ENCODE assay signal across 20 cellular contexts in genomic region chr9:73243078-73243477, GRCh38.
DNase-seq lines count a peak whose midpoint lies in the region; ATAC-seq and TF ChIP-seq lines count a peak whose summit lies in the region.
"Had no signal": no experiment of that assay in that cellular context is flagged by ENCODE, and none has a peak within 500 bp of the region (broad histone marks: within the 10 kb centered on the region; RNA-seq: fewer than 3 reads in every experiment).

No MANE protein-coding gene starts in this region.

- H3K79me2 ChIP-seq in GM23338 (replicated peaks; ENCODE audit: insufficient read depth) = no peaks in the 10 kb centered on the region

- H3K4me3 Mint-ChIP-seq in GM23338 = no peak overlapping the region
- H3K4me3 Mint-ChIP-seq in WTC11 = no peak overlapping the region
- no peak overlapping the region for H3K4me3 Mint-ChIP-seq in endodermal cell
- H3K4me3 Mint-ChIP-seq in nephron progenitor cell = no peak overlapping the region
- H3K4me3 Mint-ChIP-seq: B cell; CD4-positive, alpha-beta T cell; CD8-positive, alpha-beta T cell had no signal

- peaks cover 26% of the 10 kb centered on the region for H3K4me1 Mint-ChIP-seq in GM23338
- H3K4me1 Mint-ChIP-seq in WTC11 = peaks cover 18% of the 10 kb centered on the region
- H3K4me1 Mint-ChIP-seq in endodermal cell = peaks cover 25% of the 10 kb centered on the region
- H3K4me1 Mint-ChIP-seq in nephron progenitor cell = peaks cover 24% of the 10 kb centered on the region
- H3K4me1 Mint-ChIP-seq: B cell had no signal

- TF ChIP-seq CTCF in GM23338 (conservative IDR thresholded peaks at IDR 0.05; ENCODE audit: low read depth in 2 of 2) (no peak), WTC11 (IDR thresholded peaks at IDR 0.05) (no peak), endodermal cell (conservative IDR thresholded peaks at IDR 0.05) (no peak), nephron progenitor cell (IDR thresholded peaks at IDR 0.05) (no peak)

- H3K4me1 ChIP-seq in GM23338 (ENCODE audit: insufficient read depth) (peaks cover 15% of the 10 kb centered on the region), endodermal cell (ENCODE audit: control insufficient read depth, insufficient read depth, low read length) (no peaks in the 10 kb centered on the region)
- H3K4me1 ChIP-seq: A549, Caco-2 had no signal

- no peaks in the 10 kb centered on the region for H4K20me1 ChIP-seq in GM23338 (replicated peaks; ENCODE audit: insufficient read depth)
- H4K20me1 ChIP-seq: BLaER1 treated with 17β-estradiol and CSF1 and Interleukin-3, amounts not matched to agents 10 nM and 100 nM had no signal

- H3K9me2 ChIP-seq in GM23338 (ENCODE audit: insufficient read depth) = no peaks in the 10 kb centered on the region

- WGBS in endodermal cell (ENCODE audit: insufficient coverage in 1 of 2, insufficient read length in 1 of 2), 2 experiments = 83 to 100% methylated on average over 2 of the region's 2 CpGs

- CTCF ChIA-PET in WTC11 (lab: Charles Lee) = interaction anchor here (1.7 to 2.9 kb wide), 2 partner anchors 26 to 43 kb away, joined by 5 to 6 read pairs; no protein-coding TSS in a partner anchor

- peak; percentile 81 for ATAC-seq in GM23338
- peak; percentile 72 for ATAC-seq in WTC11
- ATAC-seq in HG03460 (IDR thresholded peaks at IDR 0.05; ENCODE audit: unreplicated experiment) = no peak
- ATAC-seq in GM18517 (IDR thresholded peaks at IDR 0.05; ENCODE audit: unreplicated experiment) = no peak
- ATAC-seq: A549; CD8-positive, alpha-beta T cell had no signal

- H3K36me3 ChIP-seq in GM23338 (ENCODE audit: insufficient read depth) (no peaks in the 10 kb centered on the region), endodermal cell (ENCODE audit: control insufficient read depth, insufficient read depth, low read length) (no peaks in the 10 kb centered on the region)
- H3K36me3 ChIP-seq: BLaER1 treated with 17β-estradiol and CSF1 and Interleukin-3, amounts not matched to agents 10 nM and 100 nM had no signal

- POLR2A ChIA-PET in WTC11 (lab: Charles Lee) = no interaction called here

- H3K4me3 ChIP-seq in GM23338 = no peak overlapping the region
- no peak overlapping the region for H3K4me3 ChIP-seq in endodermal cell (ENCODE audit: low read length)
- H3K4me3 ChIP-seq: A549; BLaER1 treated with 17β-estradiol and CSF1 and Interleukin-3, amounts not matched to agents 10 nM and 100 nM had no signal

- H2AFZ ChIP-seq in GM23338 = no peak overlapping the region

- H3K9ac ChIP-seq in endodermal cell (ENCODE audit: extremely low read depth, low read length, poor library complexity, severe bottlenecking) = no peak overlapping the region
- H3K9ac ChIP-seq: BLaER1 treated with 17β-estradiol and CSF1 and Interleukin-3, amounts not matched to agents 10 nM and 100 nM had no signal

- H3K4me2 ChIP-seq in GM23338 = no peak overlapping the region
- H3K4me2 ChIP-seq: A549; BLaER1 treated with 17β-estradiol and CSF1 and Interleukin-3, amounts not matched to agents 10 nM and 100 nM had no signal

- H3K9me3 Mint-ChIP-seq in GM23338 (no peaks in the 10 kb centered on the region), WTC11 (no peaks in the 10 kb centered on the region), endodermal cell (no peaks in the 10 kb centered on the region), nephron progenitor cell (no peaks in the 10 kb centered on the region)
- H3K9me3 Mint-ChIP-seq: CD4-positive, alpha-beta T cell; CD8-positive, alpha-beta T cell had no signal

- no peaks in the 10 kb centered on the region for H3F3A ChIP-seq in GM23338 (replicated peaks; ENCODE audit: low read depth)

- no peaks in the 10 kb centered on the region for H3K36me3 Mint-ChIP-seq in GM23338 (ENCODE audit: low read depth)
- no peaks in the 10 kb centered on the region for H3K36me3 Mint-ChIP-seq in WTC11
- no peaks in the 10 kb centered on the region for H3K36me3 Mint-ChIP-seq in endodermal cell (ENCODE audit: low read depth)
- no peaks in the 10 kb centered on the region for H3K36me3 Mint-ChIP-seq in nephron progenitor cell (ENCODE audit: low read depth)
- H3K36me3 Mint-ChIP-seq: CD8-positive, alpha-beta T cell had no signal

- H3K27ac Mint-ChIP-seq in GM23338 (no peak overlapping the region), WTC11 (no peak overlapping the region), endodermal cell (no peak overlapping the region), nephron progenitor cell (peak overlapping the region; percentile 91)
- H3K27ac Mint-ChIP-seq: B cell; CD4-positive, alpha-beta T cell; CD8-positive, alpha-beta T cell had no signal

- H3K27me3 ChIP-seq in GM23338 (ENCODE audit: insufficient read depth) (no peaks in the 10 kb centered on the region), endodermal cell (ENCODE audit: control insufficient read depth, insufficient read depth, low read length, poor library complexity, severe bottlenecking) (peaks cover 6% of the 10 kb centered on the region)
- H3K27me3 ChIP-seq: BLaER1 treated with 17β-estradiol and CSF1 and Interleukin-3, amounts not matched to agents 10 nM and 100 nM had no signal

- H3K27ac ChIP-seq in GM23338 (ENCODE audit: low read depth) (no peak overlapping the region), endodermal cell (ENCODE audit: low read depth, low read length) (no peak overlapping the region)
- H3K27ac ChIP-seq: 22Rv1; A549; BLaER1 treated with 17β-estradiol and CSF1 and Interleukin-3, amounts not matched to agents 10 nM and 100 nM; C4-2B had no signal

- H3K27me3 Mint-ChIP-seq in GM23338 (ENCODE audit: insufficient read depth, low read depth, poor library complexity) (no peaks in the 10 kb centered on the region), WTC11 (ENCODE audit: low read depth) (no peaks in the 10 kb centered on the region), endodermal cell (ENCODE audit: insufficient read depth) (peaks cover 2% of the 10 kb centered on the region), nephron progenitor cell (ENCODE audit: low read depth, poor library complexity) (no peaks in the 10 kb centered on the region)
- H3K27me3 Mint-ChIP-seq: B cell had no signal

- no peaks in the 10 kb centered on the region for H3K9me3 ChIP-seq in endodermal cell (ENCODE audit: control insufficient read depth, low read length)
- H3K9me3 ChIP-seq: A549; BLaER1 treated with 17β-estradiol and CSF1 and Interleukin-3, amounts not matched to agents 10 nM and 100 nM; Caco-2 had no signal

- peak; percentile 8 for DNase-seq in GM23338 (ENCODE audit: low spot score)
- DNase-seq in WTC11 (ENCODE audit: low spot score) = no peak
- DNase-seq in endodermal cell = peak; percentile 32
- DNase-seq in nephron progenitor cell = no peak
- DNase-seq in activated T-cell treated with anti-CD3 and anti-CD28 coated beads for 4 hours = no peak
- no peak for DNase-seq in OCI-M2 (lab: John Stamatoyannopoulos, UW; ENCODE audit: unreplicated experiment)
- DNase-seq: AML-193; Caco-2; Calu3; CD4-positive, alpha-beta T cell; CD8-positive, alpha-beta T cell; DMS79 treated with DMSO at 0.1 percent for 48 hours; GF-D8 had no signal

TF ChIP-seq in WTC11, 78 proteins besides CTCF, POLR2A, EP300 and RAD21 (continues in another document):
- TF ChIP-seq SMAD3 (CRISPR knock-in tag; IDR thresholded peaks at IDR 0.05; ENCODE audit: borderline replicate concordance) (no peak), ARID4B (CRISPR knock-in tag; IDR thresholded peaks at IDR 0.05; ENCODE audit: borderline replicate concordance) (no peak), ATF6 (CRISPR knock-in tag; IDR thresholded peaks at IDR 0.05) (no peak), NR1H2 (CRISPR knock-in tag; IDR thresholded peaks at IDR 0.05) (no peak), ESRRA (CRISPR knock-in tag; IDR thresholded peaks at IDR 0.05; ENCODE audit: borderline replicate concordance) (no peak)

Comparison
In these comparisons a context has a peak if more than half of its experiments do, and no peak if none do; other contexts are left out.
1. ATAC-seq: peak in GM23338 (single experiment) and WTC11 (single experiment); none in HG03460 (single experiment) and GM18517 (single experiment).
2. DNase-seq: peak in GM23338 (single experiment) and endodermal cell (single experiment); none in WTC11 (single experiment), nephron progenitor cell (single experiment), activated T-cell treated with anti-CD3 and anti-CD28 coated beads for 4 hours (single experiment) and OCI-M2 (single experiment).